In genomic region chr15:90902996-90903732, GRCh38 we compare ENCODE assay signal across 9 cellular contexts. TPM values are rescaled to one million over a fixed set of nuclear protein-coding genes. Genes with fewer than 3 reads are reported as not detected.
DNase-seq lines count a peak whose midpoint lies in the region; ATAC-seq, FAIRE-seq and TF ChIP-seq lines count a peak whose summit lies in the region.
"Had no signal": no experiment of that assay in that cellular context is flagged by ENCODE, and none has a peak within 500 bp of the region (broad histone marks: within the 10 kb centered on the region; RNA-seq: fewer than 3 reads in every experiment).

TSS of gene MAN2A2 (plus strand) at chr15:90903302. CDS start at chr15:90904208, 906 bp downstream.

- no TSS peak for BruUV-seq in HepG2 (replicated peaks; lab: Mats Ljungman, UMichigan)

- POLR2A ChIA-PET in activated CD4-positive, alpha-beta T cell treated with anti-CD3 and anti-CD28 coated beads, Interleukin-2, amount 10 ng/mL, durations not matched to agents 7 days and 5 days (lab: Charles Lee): interaction anchor here (0.6 to 1.1 kb wide), 5 partner anchors 19 to 379 kb away, joined by 3 to 6 read pairs (median 4); partner anchors contain the start of gene RCCD1
- POLR2A ChIA-PET in HepG2 (lab: Yijun Ruan, JAX): interaction anchor here (1.0 to 4.4 kb wide), 13 partner anchors 10 to 186 kb away, joined by 3 to 45 read pairs (median 5); partner anchors contain the start of genes BLM, FES, HDDC3 and RCCD1

- no peaks in the 10 kb centered on the region for H3K27me3 Mint-ChIP-seq in activated CD4-positive, alpha-beta T cell treated with anti-CD3 and anti-CD28 coated beads, Interleukin-2, amount 10 ng/mL, durations not matched to agents 7 days and 5 days

- H3K9me3 ChIP-seq in HepG2 (ENCODE audit: low read length): no peaks in the 10 kb centered on the region

- TF ChIP-seq EP300 in HepG2 (IDR thresholded peaks at IDR 0.05; ENCODE audit: low read depth in 2 of 2, low read length in 2 of 2) (no peak), HepG2 (CRISPR knock-in tag; IDR thresholded peaks at IDR 0.05; ENCODE audit: borderline replicate concordance) (no peak)

- no peak; a peak in 1 of 4 replicates for TF ChIP-seq POLR2A in HepG2 (IDR thresholded peaks at IDR 0.05; ENCODE audit: insufficient read depth in 1 of 2, low read depth in 2 of 2, low read length in 2 of 2)

- H3K4me1 ChIP-seq in HepG2 (ENCODE audit: insufficient read depth, low read length): peaks cover 20% of the 10 kb centered on the region

- in situ Hi-C loops in HepG2 (cut with HindIII; ENCODE audit: extremely low pct_ligation_motif_present, low pct_unique_long_range_greater_than_20kb): no loop called here

- no peaks in the 10 kb centered on the region for H3K79me2 ChIP-seq in HepG2 (ENCODE audit: insufficient read depth, low read length)

- peak; percentile 56 for ATAC-seq in HG02938 (IDR thresholded peaks at IDR 0.05; ENCODE audit: unreplicated experiment)
- ATAC-seq in HepG2: peak; percentile 70

- TF ChIP-seq CTCF in HepG2 (CRISPR knock-in tag; IDR thresholded peaks at IDR 0.05): 0 out of 2 replicates have a peak, but pooled peaks have one; percentile 4

- WGBS in HepG2 (ENCODE audit: low lambda C conversion rate): 2% methylated on average over 11 of the region's 53 CpGs

- peaks cover 0 to 1% of the 10 kb centered on the region in 2 experiments; a peak in 1 of 5 replicates for H3K27me3 ChIP-seq in HepG2 (ENCODE audit: control insufficient read depth in 1 of 2, insufficient read depth in 2 of 2, low read length in 2 of 2)

- no peak for FAIRE-seq in HepG2 (lab: Jason Lieb, UNC)
- FAIRE-seq: G401.6 had no signal

- H3K36me3 ChIP-seq in HepG2 (replicated peaks in 1 of 2; ENCODE audit: control insufficient read depth in 1 of 2, insufficient read depth in 2 of 2, low read length in 2 of 2): peaks cover 7 to 30% of the 10 kb centered on the region in 2 experiments; a peak in 4 of 5 replicates

- H3K27ac ChIP-seq in HepG2 (ENCODE audit: extremely low read length, insufficient read depth, low read length): peak within 1 kb of the TSS; percentile 64

- H3K4me3 ChIP-seq in HepG2 (replicated peaks in 1 of 3; ENCODE audit: insufficient read depth in 1 of 3, low read depth in 2 of 3, low read length in 3 of 3): peak within 1 kb of the TSS; percentile 71 to 89 (median 81)

- H3K9ac ChIP-seq in HepG2 (ENCODE audit: insufficient read depth, low read depth, low read length): peak within 1 kb of the TSS; percentile 77

- H3K4me1 Mint-ChIP-seq in activated CD4-positive, alpha-beta T cell treated with anti-CD3 and anti-CD28 coated beads, Interleukin-2, amount 10 ng/mL, durations not matched to agents 7 days and 5 days: peaks cover 24% of the 10 kb centered on the region

- H2AFZ ChIP-seq in HepG2 (ENCODE audit: low read length): peak within 1 kb of the TSS; percentile 77

- H3K36me3 Mint-ChIP-seq in activated CD4-positive, alpha-beta T cell treated with anti-CD3 and anti-CD28 coated beads, Interleukin-2, amount 10 ng/mL, durations not matched to agents 7 days and 5 days (ENCODE audit: low read depth): peaks cover 27% of the 10 kb centered on the region

- H3K4me3 Mint-ChIP-seq in activated CD4-positive, alpha-beta T cell treated with anti-CD3 and anti-CD28 coated beads, Interleukin-2, amount 10 ng/mL, durations not matched to agents 7 days and 5 days: peak within 1 kb of the TSS; percentile 85

- intact Hi-C loops in HepG2 (cut with micrococcal nuclease; ENCODE audit: unreplicated experiment): loop anchor here (1.0 kb wide), 2 partner anchors 31 to 186 kb away; partner anchors contain the start of gene BLM

- H3K9me3 Mint-ChIP-seq in activated CD4-positive, alpha-beta T cell treated with anti-CD3 and anti-CD28 coated beads, Interleukin-2, amount 10 ng/mL, durations not matched to agents 7 days and 5 days: no peaks in the 10 kb centered on the region

- no peak for TF ChIP-seq RAD21 in HepG2 (CRISPR knock-in tag; IDR thresholded peaks at IDR 0.05)

- CTCF ChIA-PET in activated CD4-positive, alpha-beta T cell treated with anti-CD3 and anti-CD28 coated beads, Interleukin-2, amount 10 ng/mL, durations not matched to agents 7 days and 5 days (lab: Charles Lee): interaction anchor here (0.7 to 6.3 kb wide), 16 partner anchors 8 to 479 kb away, joined by 3 to 63 read pairs (median 4); partner anchors contain the start of genes BLM, FES, HDDC3 and UNC45A
- CTCF ChIA-PET in HepG2 (lab: Yijun Ruan, JAX; ENCODE audit: low intra/inter-chr PET ratio, low total read pairs): interaction anchor here (0.9 to 1.9 kb wide), 2 partner anchors 29 to 32 kb away, joined by 3 to 5 read pairs; partner anchors contain the start of genes HDDC3 and UNC45A

- H3K4me2 ChIP-seq in HepG2 (ENCODE audit: low read depth, low read length): peak within 1 kb of the TSS; percentile 83

- H4K20me1 ChIP-seq in HepG2 (ENCODE audit: insufficient read depth, low read length): no peaks in the 10 kb centered on the region

- H3K27ac Mint-ChIP-seq in activated CD4-positive, alpha-beta T cell treated with anti-CD3 and anti-CD28 coated beads, Interleukin-2, amount 10 ng/mL, durations not matched to agents 7 days and 5 days: peak within 1 kb of the TSS; percentile 94

- DNase-seq in NCI-H2029 (lab: John Stamatoyannopoulos, UW) (peak; percentile 37), NCI-H2029 treated with DMSO at 0.1 percent for 48 hours (lab: John Stamatoyannopoulos, UW) (no peak), NCI-H2171 treated with DMSO at 0.1 percent for 48 hours (lab: John Stamatoyannopoulos, UW) (peak; percentile 58), dedifferentiated amniotic fluid mesenchymal stem cell (ENCODE audit: extremely low spot score) (peak; percentile 16), HepG2 (ENCODE audit: low spot score) (peak; percentile 15)
- peak; percentile 71 for DNase-seq in activated CD4-positive, alpha-beta T cell treated with anti-CD3 and anti-CD28 coated beads, Interleukin-2, amount 10 ng/mL, durations not matched to agents 7 days and 5 days
- DNase-seq in stimulated activated CD4-positive, alpha-beta T cell treated with anti-CD3 and anti-CD28 coated beads, Interleukin-2, amount 100 ng/mL, for 48 hours: peak; percentile 73 to 77

TF ChIP-seq in HepG2, 621 proteins besides CTCF, POLR2A, EP300 and RAD21 (continues in another document):
- 0 out of 2 replicates have a peak, but pooled peaks have one; percentile 31 for TF ChIP-seq ZSCAN20 (CRISPR knock-in tag; IDR thresholded peaks at IDR 0.05; ENCODE audit: borderline replicate concordance)
- TF ChIP-seq ZMAT5 (CRISPR knock-in tag; IDR thresholded peaks at IDR 0.05; ENCODE audit: borderline replicate concordance, low read depth): no peak
- no peak for TF ChIP-seq ZBTB43 (CRISPR knock-in tag; conservative IDR thresholded peaks at IDR 0.05)
- no peak for TF ChIP-seq GATAD2A (CRISPR knock-in tag; IDR thresholded peaks at IDR 0.05)
- TF ChIP-seq NRL (CRISPR knock-in tag; IDR thresholded peaks at IDR 0.05; ENCODE audit: borderline replicate concordance): no peak
- no peak for TF ChIP-seq SRSF9 (IDR thresholded peaks at IDR 0.05; ENCODE audit: borderline replicate concordance, insufficient read depth, low read depth, low read length, poor library complexity, severe bottlenecking)
- peak; percentile 13 for TF ChIP-seq ZFY (CRISPR knock-in tag; IDR thresholded peaks at IDR 0.05)
- TF ChIP-seq ZNF205 (CRISPR knock-in tag; IDR thresholded peaks at IDR 0.05): no peak
- TF ChIP-seq RBFOX2 (IDR thresholded peaks at IDR 0.05; ENCODE audit: low read depth, low read length): 0 out of 2 replicates have a peak, but pooled peaks have one; percentile 7

RNA-seq across cellular contexts. Expression of gene MAN2A2, which starts in this region (rescaled TPM):
- 10 to 100 TPM; 77.4 to 97.4 TPM for total RNA-seq in activated CD4-positive, alpha-beta T cell treated with anti-CD3 and anti-CD28 coated beads, Interleukin-2, amount 10 ng/mL, durations not matched to agents 7 days and 5 days
- 6.7 and 17.5 TPM in 2 replicates for total RNA-seq in HepG2 (2016; rRNA removed; fragmentation: Illumina TruSeq; extraction: Trizol)
- total RNA-seq in HepG2 (2016; cell fraction: cytosol; rRNA removed; fragmentation: Illumina TruSeq; extraction: Trizol; ENCODE audit: low read depth): 8.9 and 9.3 TPM in 2 replicates
- total RNA-seq in HepG2 (2016; cell fraction: insoluble cytoplasmic fraction; rRNA removed; fragmentation: Illumina TruSeq; extraction: Trizol): 5.6 and 21.4 TPM in 2 replicates
- 9.6 and 10.0 TPM in 2 replicates for total RNA-seq in HepG2 (2016; cell fraction: membrane; rRNA removed; fragmentation: Illumina TruSeq; extraction: Trizol)
- 31.3 and 36.5 TPM in 2 replicates for total RNA-seq in HepG2 (2016; cell fraction: nucleus; rRNA removed; fragmentation: Illumina TruSeq; extraction: Trizol)
- 43.8 and 51.5 TPM in 2 replicates for polyA plus RNA-seq in HepG2 (2011; rRNA removed)
- polyA plus RNA-seq in HepG2 (2011; cell fraction: cytosol; rRNA removed): 18.4 and 29.4 TPM in 2 replicates
- 296 and 398 TPM in 2 replicates for polyA plus RNA-seq in HepG2 (2011; cell fraction: nucleus; rRNA removed)
- polyA plus RNA-seq in HepG2 (2012): 13.2 and 18.7 TPM in 2 replicates
- 1.5 and 2.3 TPM in 2 replicates for polyA plus RNA-seq in HepG2 (2016; cell fraction: cytosol; fragmentation: Illumina TruSeq; extraction: Trizol; ENCODE audit: low read depth)
- 7.9 and 9.3 TPM in 2 replicates for polyA plus RNA-seq in HepG2 (2016; cell fraction: insoluble cytoplasmic fraction; fragmentation: Illumina TruSeq; extraction: Trizol; ENCODE audit: low read depth)
- polyA plus RNA-seq in HepG2 (2016; cell fraction: membrane; fragmentation: Illumina TruSeq; extraction: Trizol; ENCODE audit: low read depth): 5.8 and 8.8 TPM in 2 replicates
- 117 and 126 TPM in 2 replicates for polyA plus RNA-seq in HepG2 (2016; cell fraction: nucleus; fragmentation: Illumina TruSeq; extraction: Trizol; ENCODE audit: insufficient read depth, low read depth)
- 46.3 and 58.9 TPM in 2 replicates for polyA minus RNA-seq in HepG2 (2011; rRNA and poly(A)+ RNA removed; ENCODE audit: low replicate concordance)
- 16.2 and 16.4 TPM in 2 replicates for polyA minus RNA-seq in HepG2 (2011; cell fraction: cytosol; rRNA and poly(A)+ RNA removed)
- polyA minus RNA-seq in HepG2 (2011; cell fraction: nucleus; rRNA and poly(A)+ RNA removed): 38.2 and 38.5 TPM in 2 replicates
